In genomic region chr12:89348894-89349669, GRCh38 we compare ENCODE assay signal across 2 cellular contexts.
A peak's percentile ranks its signal among the peaks of the same experiment; 100 is the strongest.
TF ChIP-seq lines count a peak whose summit lies in the region.

No MANE protein-coding gene starts in this region.

TF ChIP-seq in H1, 55 proteins besides CTCF, POLR2A, EP300 and RAD21:
- TF ChIP-seq POLR2AphosphoS5 (IDR thresholded peaks at IDR 0.05; ENCODE audit: low read depth, low read length) (peak; percentile 35; the same call in 1 of the 2 replicates), SIN3A (conservative IDR thresholded peaks at IDR 0.05 in 1 of 2, IDR thresholded peaks at IDR 0.05 in 1 of 2; ENCODE audit: low read depth in 1 of 2, low read length in 2 of 2) (peak; percentile 79 to 86; a peak in 2 of 4 replicates), RXRA (IDR thresholded peaks at IDR 0.05; ENCODE audit: insufficient read depth, low read depth, low read length) (no peak)

TF ChIP-seq in neural cell, 6 proteins besides CTCF, POLR2A, EP300 and RAD21 (continued from another document):
- TF ChIP-seq MXI1 (conservative IDR thresholded peaks at IDR 0.05; ENCODE audit: poor library complexity, severe bottlenecking): peak; percentile 22
